Comparison of ENCODE assay signal across 10 cellular contexts in the genomic region with DNA sequence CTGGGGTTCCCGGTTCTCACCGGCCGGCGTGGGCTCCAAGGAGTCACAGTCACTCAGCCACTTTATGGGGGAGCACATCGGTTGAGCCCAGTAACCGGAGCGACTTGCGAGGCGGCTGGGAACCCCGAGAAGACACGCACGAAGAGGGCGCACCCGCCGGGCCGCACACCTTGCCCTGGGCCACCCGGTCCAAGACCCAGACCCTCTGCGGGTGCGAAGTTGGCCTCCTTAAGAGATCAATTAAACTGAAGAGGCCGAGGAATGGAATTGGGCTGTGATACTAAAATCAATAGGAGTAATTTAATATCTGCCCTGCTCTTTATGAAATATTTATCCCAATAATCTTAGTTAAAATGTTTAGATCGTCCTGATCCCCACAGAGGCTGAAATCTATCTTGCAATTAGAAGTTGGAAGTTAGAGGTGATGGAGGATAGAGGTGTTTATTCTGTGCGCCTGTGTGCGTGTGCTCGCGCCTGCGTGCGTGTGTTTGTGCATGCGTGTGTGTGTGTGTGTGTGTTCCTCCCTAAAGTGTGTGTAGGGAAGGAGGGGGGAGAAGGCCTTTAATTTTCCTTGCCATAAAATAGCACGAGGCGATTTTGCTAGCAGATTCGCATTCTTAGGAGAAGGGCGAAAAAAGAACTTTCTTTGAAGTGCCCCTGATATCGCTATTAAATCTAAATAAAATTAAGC. TPM values are rescaled to one million over a fixed set of nuclear protein-coding genes. Genes with fewer than 3 reads are reported as not detected.
DNase-seq lines count a peak whose midpoint lies in the region; ATAC-seq, FAIRE-seq and TF ChIP-seq lines count a peak whose summit lies in the region.
"Had no signal": no experiment of that assay in that cellular context is flagged by ENCODE, and none has a peak within 500 bp of the region (broad histone marks: within the 10 kb centered on the region; RNA-seq: fewer than 3 reads in every experiment).

No MANE protein-coding gene starts in this region.

- TF ChIP-seq POLR2A in breast epithelium (IDR thresholded peaks at IDR 0.05): no peak
- no peak for TF ChIP-seq POLR2A in lower leg skin (IDR thresholded peaks at IDR 0.05)
- TF ChIP-seq POLR2A in thyroid gland (IDR thresholded peaks at IDR 0.05): no peak

- peak; percentile 13 for ATAC-seq in activated CD8-positive, alpha-beta memory T cell treated with anti-CD3 and anti-CD28 coated beads, Interleukin-2, amount 10 ng/mL, durations not matched to agents 7 days and 5 days
- ATAC-seq in GM19328 (IDR thresholded peaks at IDR 0.05; ENCODE audit: unreplicated experiment): no peak

- peak overlapping the region; percentile 32 to 67 for H3K27ac ChIP-seq in breast epithelium
- peak overlapping the region in 1 of 3 donors; percentile 33 for H3K27ac ChIP-seq in thyroid gland

- H3K4me3 Mint-ChIP-seq in activated CD8-positive, alpha-beta memory T cell treated with anti-CD3 and anti-CD28 coated beads, Interleukin-2, amount 10 ng/mL, durations not matched to agents 7 days and 5 days: peak overlapping the region; percentile 58

- TF ChIP-seq CTCF in breast epithelium (IDR thresholded peaks at IDR 0.05) (no peak), lower leg skin (IDR thresholded peaks at IDR 0.05) (no peak), thyroid gland (IDR thresholded peaks at IDR 0.05) (no peak), GM13976 (IDR thresholded peaks at IDR 0.05; ENCODE audit: borderline replicate concordance, control extremely low read depth, extremely low read depth, insufficient read depth, missing control alignments) (no peak)

- H3K27me3 ChIP-seq in breast epithelium (peaks cover 0 to 22% of the 10 kb centered on the region in 2 donors), thyroid gland (no peaks in the 10 kb centered on the region)

- H3K4me1 ChIP-seq in breast epithelium (peaks cover 0 to 5% of the 10 kb centered on the region in 2 donors), thyroid gland (peaks cover 17 to 38% of the 10 kb centered on the region in 2 donors)

- H3K9me3 Mint-ChIP-seq in activated CD8-positive, alpha-beta memory T cell treated with anti-CD3 and anti-CD28 coated beads, Interleukin-2, amount 10 ng/mL, durations not matched to agents 7 days and 5 days (ENCODE audit: low read depth): no peaks in the 10 kb centered on the region

- CTCF ChIA-PET in activated CD8-positive, alpha-beta memory T cell treated with anti-CD3 and anti-CD28 coated beads, Interleukin-2, amount 10 ng/mL, durations not matched to agents 7 days and 5 days (lab: Charles Lee): interaction anchor here (1.6 kb wide), 1 partner anchor 84 kb away, joined by 3 read pairs; no protein-coding TSS in a partner anchor

- no peak overlapping the region for H3K27ac Mint-ChIP-seq in activated CD8-positive, alpha-beta memory T cell treated with anti-CD3 and anti-CD28 coated beads, Interleukin-2, amount 10 ng/mL, durations not matched to agents 7 days and 5 days

- DNase-seq in activated CD8-positive, alpha-beta memory T cell treated with anti-CD3 and anti-CD28 coated beads, Interleukin-2, amount 10 ng/mL, durations not matched to agents 7 days and 5 days: no peak
- no peak for DNase-seq in activated CD8-positive, alpha-beta memory T cell treated with anti-CD3 and anti-CD28 coated beads, Interleukin-2, amount 50 U/mL, for 4 hours
- no peak for DNase-seq in breast epithelium (ENCODE audit: low spot score in 2 of 2)
- no peak for DNase-seq in lower leg skin (ENCODE audit: low spot score in 2 of 2)
- DNase-seq in thyroid gland: no peak
- DNase-seq in GM13976 (ENCODE audit: low spot score): no peak
- no peak for DNase-seq in HTR-8/SVneo (ENCODE audit: insufficient read length, low spot score)
- DNase-seq: DMS 273 treated with DMSO at 0.1 percent for 48 hours, T1000 had no signal

- 27% methylated on average over 33 of the region's 33 CpGs for WGBS in lower leg skin, 2 donors
- 22 to 23% methylated on average over 27 to 29 of the region's 33 CpGs for WGBS in thyroid gland, 2 donors

- H3K4me1 Mint-ChIP-seq in activated CD8-positive, alpha-beta memory T cell treated with anti-CD3 and anti-CD28 coated beads, Interleukin-2, amount 10 ng/mL, durations not matched to agents 7 days and 5 days: peaks cover 9% of the 10 kb centered on the region

- in situ Hi-C loops in GM13976 (cut with MboI; ENCODE audit: low sequenced_read_pairs, unreplicated experiment): no loop called here

- no peak for FAIRE-seq in HTR-8/SVneo (lab: Jason Lieb, UNC)

- intact Hi-C loops in breast epithelium (cut with DNase I; ENCODE audit: low total_unique reads): no loop called here
- intact Hi-C loops in lower leg skin (cut with DNase I; ENCODE audit: low total_unique reads): no loop called here
- intact Hi-C loops in thyroid gland (cut with DNase I): loop anchor here (5.0 to 10.0 kb wide), 2 partner anchors 395 to 1128 kb away; no protein-coding TSS in a partner anchor

- H3K9me3 ChIP-seq in breast epithelium (no peaks in the 10 kb centered on the region), thyroid gland (no peaks in the 10 kb centered on the region)

- no peaks in the 10 kb centered on the region for H3K36me3 Mint-ChIP-seq in activated CD8-positive, alpha-beta memory T cell treated with anti-CD3 and anti-CD28 coated beads, Interleukin-2, amount 10 ng/mL, durations not matched to agents 7 days and 5 days

- H3K4me3 ChIP-seq in breast epithelium (peak overlapping the region; percentile 78 to 84 (median 82)), lower leg skin (ENCODE audit: low read depth, poor library complexity, severe bottlenecking) (peak overlapping the region; percentile 50), thyroid gland (replicated peaks in 1 of 3) (peak overlapping the region in 2 of 3 donors; percentile 62 to 66)

- no peaks in the 10 kb centered on the region for H3K36me3 ChIP-seq in breast epithelium
- H3K36me3 ChIP-seq in thyroid gland: no peaks in the 10 kb centered on the region

- peaks cover 24% of the 10 kb centered on the region for H3K27me3 Mint-ChIP-seq in activated CD8-positive, alpha-beta memory T cell treated with anti-CD3 and anti-CD28 coated beads, Interleukin-2, amount 10 ng/mL, durations not matched to agents 7 days and 5 days

RNA-seq across cellular contexts. Expression of gene MN1, which starts 1.0 kb away (rescaled TPM):
- under 1 TPM; 0.14 to 0.29 TPM for total RNA-seq in activated CD8-positive, alpha-beta memory T cell treated with anti-CD3 and anti-CD28 coated beads, Interleukin-2, amount 10 ng/mL, durations not matched to agents 7 days and 5 days
- total RNA-seq in breast epithelium (1 to 10 TPM; 2.0 to 4.7 (median 3.2) TPM), lower leg skin (1 to 10 TPM; 1.7 to 7.0 (median 2.4) TPM), thyroid gland (1 to 10 TPM; 2.5 to 4.5 (median 2.9) TPM)
